Comparison of ENCODE assay signal across 19 cellular contexts in the genomic region with DNA sequence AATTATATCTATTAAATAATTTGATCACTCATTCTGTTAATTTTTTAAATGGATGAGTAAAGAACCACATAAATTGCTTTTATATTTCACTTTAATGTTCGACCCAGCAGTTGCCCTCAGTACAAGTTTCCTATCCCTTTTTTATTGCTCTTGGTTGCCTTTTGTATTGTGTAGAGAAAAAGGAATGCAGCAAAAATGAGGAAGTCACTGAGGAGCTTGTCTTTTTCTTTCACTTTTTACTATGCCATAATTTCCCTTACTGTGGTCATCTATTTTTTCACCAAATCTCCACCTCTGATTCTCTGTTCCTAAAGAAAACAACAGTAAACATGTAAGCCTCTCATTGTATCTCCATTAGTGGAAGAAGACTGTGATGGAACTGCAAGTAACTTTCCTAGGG.
DNase-seq lines count a peak whose midpoint lies in the region; ATAC-seq, FAIRE-seq and TF ChIP-seq lines count a peak whose summit lies in the region.
"Had no signal": no experiment of that assay in that cellular context is flagged by ENCODE, and none has a peak within 500 bp of the region (broad histone marks: within the 10 kb centered on the region; RNA-seq: fewer than 3 reads in every experiment).

No MANE protein-coding gene starts in this region.

- no peaks in the 10 kb centered on the region for H3K4me1 ChIP-seq in adipocyte (ENCODE audit: control insufficient read depth, insufficient read depth, low read length)
- H3K4me1 ChIP-seq: stomach had no signal

- DNase-seq in GM19239 (ENCODE audit: insufficient read length, low spot score) (no peak), NB4 (ENCODE audit: low read depth) (peak; percentile 67), adipocyte (ENCODE audit: low read depth) (peak; percentile 44)
- DNase-seq in stimulated activated effector memory CD8-positive, alpha-beta T cell treated with anti-CD3 and anti-CD28 coated beads, Interleukin-12 subunit alpha, Interleukin-12 subunit beta, amount 100 ng/mL, for 72 hours (ENCODE audit: low spot score in 2 of 2): no peak
- DNase-seq in activated CD4-positive, alpha-beta memory T cell treated with anti-CD3 and anti-CD28 coated beads for 36 hours: no peak
- DNase-seq: activated naive CD4-positive, alpha-beta T cell; CD4-positive, CD25-positive, alpha-beta regulatory T cell; hippocampal formation; MG63; NCI-H2107; pancreas; stomach had no signal

- no peak for TF ChIP-seq CTCF in NB4 (IDR thresholded peaks at IDR 0.05; ENCODE audit: low read depth, low read length)

- H3K9me3 ChIP-seq in adipocyte (ENCODE audit: control insufficient read depth, low read length): peaks cover 3% of the 10 kb centered on the region
- H3K9me3 ChIP-seq: MG63, pancreas had no signal

- H3K27ac Mint-ChIP-seq in stimulated activated memory B cell treated with anti-CD40 and anti-IgM and Interleukin-4, amounts not matched to agents 10 μg/mL and 1 μg/mL and 100 μg/mL, for 72 hours: peak overlapping the region; percentile 1
- no peak overlapping the region for H3K27ac Mint-ChIP-seq in stimulated activated effector memory CD8-positive, alpha-beta T cell treated with anti-CD3 and anti-CD28 coated beads, Interleukin-12 subunit alpha, Interleukin-12 subunit beta, amount 100 ng/mL, for 72 hours
- H3K27ac Mint-ChIP-seq in activated CD4-positive, alpha-beta memory T cell treated with anti-CD3 and anti-CD28 coated beads for 36 hours: no peak overlapping the region
- H3K27ac Mint-ChIP-seq: brain; CD4-positive, CD25-positive, alpha-beta regulatory T cell; WTC11 had no signal

- H3K9ac ChIP-seq in adipocyte (ENCODE audit: low read length): no peak overlapping the region

- H3K4me3 ChIP-seq in NB4 (ENCODE audit: low read depth, low read length) (no peak overlapping the region), adipocyte (ENCODE audit: low read length) (no peak overlapping the region)
- H3K4me3 ChIP-seq: MG63, pancreas, skin epidermis, stomach had no signal

- POLR2A ChIA-PET in activated CD4-positive, alpha-beta memory T cell treated with anti-CD3 and anti-CD28 coated beads for 36 hours (lab: Charles Lee): no interaction called here

- peak; percentile 21 for FAIRE-seq in GM19239 (lab: Jason Lieb, UNC)
- FAIRE-seq: HTR-8/SVneo, pancreas had no signal

- H3K27me3 Mint-ChIP-seq in stimulated activated memory B cell treated with anti-CD40 and anti-IgM and Interleukin-4, amounts not matched to agents 10 μg/mL and 1 μg/mL and 100 μg/mL, for 72 hours: no peaks in the 10 kb centered on the region
- no peaks in the 10 kb centered on the region for H3K27me3 Mint-ChIP-seq in activated CD4-positive, alpha-beta memory T cell treated with anti-CD3 and anti-CD28 coated beads for 36 hours
- H3K27me3 Mint-ChIP-seq: CD4-positive, CD25-positive, alpha-beta regulatory T cell had no signal

- peaks cover 24% of the 10 kb centered on the region for H3K4me1 Mint-ChIP-seq in stimulated activated memory B cell treated with anti-CD40 and anti-IgM and Interleukin-4, amounts not matched to agents 10 μg/mL and 1 μg/mL and 100 μg/mL, for 72 hours
- H3K4me1 Mint-ChIP-seq in stimulated activated effector memory CD8-positive, alpha-beta T cell treated with anti-CD3 and anti-CD28 coated beads, Interleukin-12 subunit alpha, Interleukin-12 subunit beta, amount 100 ng/mL, for 72 hours: peaks cover 7% of the 10 kb centered on the region
- H3K4me1 Mint-ChIP-seq in activated CD4-positive, alpha-beta memory T cell treated with anti-CD3 and anti-CD28 coated beads for 36 hours (ENCODE audit: low read depth): peaks cover 8% of the 10 kb centered on the region
- H3K4me1 Mint-ChIP-seq: CD4-positive, CD25-positive, alpha-beta regulatory T cell had no signal

- CTCF ChIA-PET in activated CD4-positive, alpha-beta memory T cell treated with anti-CD3 and anti-CD28 coated beads for 36 hours (lab: Charles Lee): no interaction called here

- peaks cover 4% of the 10 kb centered on the region for H3K9me3 Mint-ChIP-seq in stimulated activated memory B cell treated with anti-CD40 and anti-IgM and Interleukin-4, amounts not matched to agents 10 μg/mL and 1 μg/mL and 100 μg/mL, for 72 hours
- H3K9me3 Mint-ChIP-seq in stimulated activated effector memory CD8-positive, alpha-beta T cell treated with anti-CD3 and anti-CD28 coated beads, Interleukin-12 subunit alpha, Interleukin-12 subunit beta, amount 100 ng/mL, for 72 hours: peaks cover 18% of the 10 kb centered on the region
- H3K9me3 Mint-ChIP-seq in activated CD4-positive, alpha-beta memory T cell treated with anti-CD3 and anti-CD28 coated beads for 36 hours: peaks cover 14% of the 10 kb centered on the region

- intact Hi-C loops in activated CD4-positive, alpha-beta memory T cell treated with anti-CD3 and anti-CD28 coated beads for 36 hours (cut with micrococcal nuclease): no loop called here

- TF ChIP-seq POLR2A in NB4 (IDR thresholded peaks at IDR 0.05; ENCODE audit: extremely low read depth, insufficient read length): no peak

- ATAC-seq in stimulated activated memory B cell treated with anti-CD40 and anti-IgM and Interleukin-4, amounts not matched to agents 10 μg/mL and 1 μg/mL and 100 μg/mL, for 72 hours: no peak
- ATAC-seq in stimulated activated effector memory CD8-positive, alpha-beta T cell treated with anti-CD3 and anti-CD28 coated beads, Interleukin-12 subunit alpha, Interleukin-12 subunit beta, amount 100 ng/mL, for 72 hours: no peak
- no peak for ATAC-seq in HG03378 (IDR thresholded peaks at IDR 0.05; ENCODE audit: unreplicated experiment)
- ATAC-seq: pancreas, SK-N-SH treated with all-trans-retinoic acid at 6 μM for 48 hours, WTC11 had no signal

- no peak overlapping the region for H3K4me3 Mint-ChIP-seq in stimulated activated memory B cell treated with anti-CD40 and anti-IgM and Interleukin-4, amounts not matched to agents 10 μg/mL and 1 μg/mL and 100 μg/mL, for 72 hours
- no peak overlapping the region for H3K4me3 Mint-ChIP-seq in stimulated activated effector memory CD8-positive, alpha-beta T cell treated with anti-CD3 and anti-CD28 coated beads, Interleukin-12 subunit alpha, Interleukin-12 subunit beta, amount 100 ng/mL, for 72 hours
- no peak overlapping the region for H3K4me3 Mint-ChIP-seq in activated CD4-positive, alpha-beta memory T cell treated with anti-CD3 and anti-CD28 coated beads for 36 hours
- H3K4me3 Mint-ChIP-seq: brain; CD4-positive, CD25-positive, alpha-beta regulatory T cell; WTC11 had no signal

- peaks cover 8% of the 10 kb centered on the region for H3K36me3 Mint-ChIP-seq in stimulated activated memory B cell treated with anti-CD40 and anti-IgM and Interleukin-4, amounts not matched to agents 10 μg/mL and 1 μg/mL and 100 μg/mL, for 72 hours
- H3K36me3 Mint-ChIP-seq in stimulated activated effector memory CD8-positive, alpha-beta T cell treated with anti-CD3 and anti-CD28 coated beads, Interleukin-12 subunit alpha, Interleukin-12 subunit beta, amount 100 ng/mL, for 72 hours: peaks cover 5% of the 10 kb centered on the region
- H3K36me3 Mint-ChIP-seq in activated CD4-positive, alpha-beta memory T cell treated with anti-CD3 and anti-CD28 coated beads for 36 hours: peaks cover 3% of the 10 kb centered on the region
- H3K36me3 Mint-ChIP-seq: CD4-positive, CD25-positive, alpha-beta regulatory T cell had no signal

- no peaks in the 10 kb centered on the region for H3K27me3 ChIP-seq in adipocyte (replicated peaks; ENCODE audit: control insufficient read depth, insufficient read depth, low read length)
- H3K27me3 ChIP-seq: MG63, pancreas, stomach had no signal

- no peaks in the 10 kb centered on the region for H3K36me3 ChIP-seq in adipocyte (ENCODE audit: control insufficient read depth, insufficient read depth, low read length, severe bottlenecking)
- H3K36me3 ChIP-seq: MG63, pancreas, stomach had no signal

Comparison
In these comparisons a context has a peak if more than half of its experiments do, and no peak if none do; other contexts are left out.
1. DNase-seq: peak in NB4 (single experiment) and adipocyte (single experiment); none in GM19239 (single experiment), stimulated activated effector memory CD8-positive, alpha-beta T cell treated with anti-CD3 and anti-CD28 coated beads, Interleukin-12 subunit alpha, Interleukin-12 subunit beta, amount 100 ng/mL, for 72 hours (0 of 2) and activated CD4-positive, alpha-beta memory T cell treated with anti-CD3 and anti-CD28 coated beads for 36 hours (single experiment).